Comparison of ENCODE assay signal across 11 cellular contexts in the genomic region with DNA sequence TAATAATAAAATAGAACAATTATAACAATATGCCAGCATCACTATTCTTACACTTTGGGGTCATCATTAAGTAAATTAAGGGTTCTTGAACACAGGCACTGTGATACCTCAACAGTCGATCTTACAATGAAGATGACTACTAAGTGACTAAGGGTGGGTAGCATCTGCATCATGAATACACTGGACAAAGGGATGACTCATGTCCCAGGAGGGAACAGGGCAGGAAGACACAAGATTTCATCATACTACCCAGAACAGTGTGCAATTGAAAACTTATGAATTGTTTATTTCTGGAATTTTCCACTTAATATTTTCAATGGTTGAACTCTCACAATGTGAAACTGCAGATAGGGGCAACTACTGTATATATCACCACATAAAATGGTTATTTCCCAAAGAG. TPM values are rescaled to one million over a fixed set of nuclear protein-coding genes. Genes with fewer than 3 reads are reported as not detected.
A peak's percentile ranks its signal among the peaks of the same experiment; 100 is the strongest.
DNase-seq lines count a peak whose midpoint lies in the region; ATAC-seq and TF ChIP-seq lines count a peak whose summit lies in the region.
"Had no signal": no experiment of that assay in that cellular context is flagged by ENCODE, and none has a peak within 500 bp of the region (broad histone marks: within the 10 kb centered on the region; RNA-seq: fewer than 3 reads in every experiment).

No MANE protein-coding gene starts in this region.

- H3K36me3 Mint-ChIP-seq in mesothelial cell of epicardium: no peaks in the 10 kb centered on the region
- H3K36me3 Mint-ChIP-seq in activated T-helper 17 cell treated with anti-CD3 and anti-CD28 coated beads, Interleukin-2, amount 50 U/mL, for 72 hours (ENCODE audit: low read depth): no peaks in the 10 kb centered on the region

- H3K27me3 Mint-ChIP-seq in mesothelial cell of epicardium (ENCODE audit: low read depth): no peaks in the 10 kb centered on the region
- H3K27me3 Mint-ChIP-seq in activated T-helper 17 cell treated with anti-CD3 and anti-CD28 coated beads, Interleukin-2, amount 50 U/mL, for 72 hours: no peaks in the 10 kb centered on the region

- H3K4me3 Mint-ChIP-seq in mesothelial cell of epicardium: no peak overlapping the region
- no peak overlapping the region for H3K4me3 Mint-ChIP-seq in activated T-helper 17 cell treated with anti-CD3 and anti-CD28 coated beads, Interleukin-2, amount 50 U/mL, for 72 hours

- DNase-seq in ELR (ENCODE audit: low read depth) (peak; percentile 96), RKO (ENCODE audit: low spot score) (peak; percentile 93), putamen (ENCODE audit: low spot score) (peak; percentile 67), mesothelial cell of epicardium (ENCODE audit: low spot score in 2 of 2, unreplicated experiment in 2 of 2) (no peak)
- no peak for DNase-seq in stimulated activated CD8-positive, alpha-beta memory T cell treated with anti-CD3 and anti-CD28 coated beads, Interleukin-4, amount 100 ng/mL, for 48 hours
- DNase-seq: activated T-cell treated with anti-CD3 and anti-CD28 coated beads for 4 hours, transverse colon had no signal

- peak; percentile 95 for ATAC-seq in esophagus mucosa
- ATAC-seq in HG02885 (IDR thresholded peaks at IDR 0.05; ENCODE audit: poor library complexity, unreplicated experiment): no peak
- no peak for ATAC-seq in activated T-helper 17 cell treated with anti-CD3 and anti-CD28 coated beads, Interleukin-2, amount 50 U/mL, for 72 hours (replicated peaks)

- no peak overlapping the region for H3K27ac Mint-ChIP-seq in mesothelial cell of epicardium
- no peak overlapping the region for H3K27ac Mint-ChIP-seq in activated T-helper 17 cell treated with anti-CD3 and anti-CD28 coated beads, Interleukin-2, amount 50 U/mL, for 72 hours

- H3K4me1 Mint-ChIP-seq in mesothelial cell of epicardium: no peaks in the 10 kb centered on the region
- no peaks in the 10 kb centered on the region for H3K4me1 Mint-ChIP-seq in activated T-helper 17 cell treated with anti-CD3 and anti-CD28 coated beads, Interleukin-2, amount 50 U/mL, for 72 hours

- H3K9me3 Mint-ChIP-seq in mesothelial cell of epicardium: no peaks in the 10 kb centered on the region
- no peaks in the 10 kb centered on the region for H3K9me3 Mint-ChIP-seq in activated T-helper 17 cell treated with anti-CD3 and anti-CD28 coated beads, Interleukin-2, amount 50 U/mL, for 72 hours

- no peak for TF ChIP-seq CTCF in mesothelial cell of epicardium (IDR thresholded peaks at IDR 0.05; ENCODE audit: unreplicated experiment)

RNA-seq across cellular contexts. Expression of a gene that starts 19.7 kb away (rescaled TPM):
- total RNA-seq in esophagus mucosa (not detected), mesothelial cell of epicardium (0.31 to 0.66 TPM (median 0.51 TPM) in 3 replicates)
- not detected for total RNA-seq in activated T-helper 17 cell treated with anti-CD3 and anti-CD28 coated beads, Interleukin-2, amount 50 U/mL, for 72 hours
- total RNA-seq: liver, transverse colon had no signal

RNA-seq across cellular contexts. Expression of a gene that starts 19.7 kb away (rescaled TPM):
- total RNA-seq in esophagus mucosa: 0.20 TPM
- total RNA-seq in mesothelial cell of epicardium: 3.8 to 4.2 TPM (median 4.0 TPM) in 3 replicates
- not detected for total RNA-seq in activated T-helper 17 cell treated with anti-CD3 and anti-CD28 coated beads, Interleukin-2, amount 50 U/mL, for 72 hours
- total RNA-seq: transverse colon had no signal

Comparison
In these comparisons a context has a peak if more than half of its experiments do, and no peak if none do; other contexts are left out.
1. DNase-seq: peak in ELR (single experiment), RKO (single experiment) and putamen (single experiment); none in stimulated activated CD8-positive, alpha-beta memory T cell treated with anti-CD3 and anti-CD28 coated beads, Interleukin-4, amount 100 ng/mL, for 48 hours (single experiment) and mesothelial cell of epicardium (0 of 2).